Comparison of ENCODE assay signal across 2 cellular contexts in genomic region chr22:19805821-19806212, GRCh38.
TF ChIP-seq lines count a peak whose summit lies in the region.

No MANE protein-coding gene starts in this region.

TF ChIP-seq in SK-N-SH, 30 proteins besides CTCF, POLR2A, EP300 and RAD21 (continued from another document):
- TF ChIP-seq NRF1 (IDR thresholded peaks at IDR 0.05; ENCODE audit: low read depth, low read length) (no peak), FOSL2 (IDR thresholded peaks at IDR 0.05; ENCODE audit: borderline replicate concordance, low read depth) (no peak), RFX5 (IDR thresholded peaks at IDR 0.05; ENCODE audit: low read length) (no peak), RXRA (IDR thresholded peaks at IDR 0.05; ENCODE audit: borderline replicate concordance, low read depth) (no peak), RCOR1 (IDR thresholded peaks at IDR 0.05; ENCODE audit: low read length) (no peak), FOXM1 (IDR thresholded peaks at IDR 0.05; ENCODE audit: low read depth) (no peak), ELF1 (IDR thresholded peaks at IDR 0.05) (no peak), REST (IDR thresholded peaks at IDR 0.05; ENCODE audit: low read depth, low read length) (no peak), NFIC (IDR thresholded peaks at IDR 0.05; ENCODE audit: borderline replicate concordance) (no peak), USF1 (IDR thresholded peaks at IDR 0.05; ENCODE audit: borderline replicate concordance, low read depth) (no peak)

TF ChIP-seq in SK-N-SH treated with all-trans-retinoic acid at 6 μM for 48 hours, 23 proteins besides CTCF, POLR2A, EP300 and RAD21 (continued from another document):
- TF ChIP-seq TOX (CRISPR knock-in tag; IDR thresholded peaks at IDR 0.05; ENCODE audit: borderline replicate concordance), result no peak
- no peak for TF ChIP-seq OSR1 (CRISPR knock-in tag; IDR thresholded peaks at IDR 0.05)
